ENCODE assay signal across 11 cellular contexts in the genomic region with DNA sequence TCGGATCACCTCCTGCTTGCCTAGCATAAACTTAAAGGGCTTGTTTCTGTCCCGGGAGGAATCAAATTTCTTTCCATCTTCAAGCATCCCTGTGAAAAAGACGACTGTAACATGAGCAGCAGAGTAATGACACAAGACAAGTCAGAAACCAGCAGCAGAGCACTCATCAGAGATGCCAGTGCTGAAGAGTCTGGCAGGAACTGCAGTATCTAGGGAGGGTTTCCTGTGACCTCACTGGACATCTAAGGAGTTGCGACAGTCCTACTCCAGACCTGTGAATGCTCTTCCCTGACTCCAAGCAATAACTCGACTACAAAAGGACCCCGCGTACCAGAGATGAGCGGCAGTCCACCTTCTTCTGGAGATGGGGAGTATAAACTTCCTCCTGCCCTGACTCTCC. TPM values are rescaled to one million over a fixed set of nuclear protein-coding genes. Genes with fewer than 3 reads are reported as not detected.
A peak's percentile ranks its signal among the peaks of the same experiment; 100 is the strongest.
DNase-seq lines count a peak whose midpoint lies in the region; ATAC-seq and TF ChIP-seq lines count a peak whose summit lies in the region.
"Had no signal": no experiment of that assay in that cellular context is flagged by ENCODE, and none has a peak within 500 bp of the region (broad histone marks: within the 10 kb centered on the region; RNA-seq: fewer than 3 reads in every experiment).

No MANE protein-coding gene starts in this region.

- H3K27ac Mint-ChIP-seq in HFFc6, result peak overlapping the region; percentile 72
- H3K27ac Mint-ChIP-seq in activated naive CD8-positive, alpha-beta T cell treated with anti-CD3 and anti-CD28 coated beads for 36 hours, result peak overlapping the region; percentile 9

- H3K36me3 Mint-ChIP-seq in HFFc6 (ENCODE audit: low read depth), result peaks cover 24% of the 10 kb centered on the region
- H3K36me3 Mint-ChIP-seq in activated naive CD8-positive, alpha-beta T cell treated with anti-CD3 and anti-CD28 coated beads for 36 hours, result peaks cover 53% of the 10 kb centered on the region

- peak; percentile 71 for DNase-seq in AG08395 (ENCODE audit: low spot score)
- DNase-seq in HFFc6, result peak; percentile 65
- no peak for DNase-seq in activated naive CD8-positive, alpha-beta T cell treated with anti-CD3 and anti-CD28 coated beads for 36 hours
- DNase-seq in left lung, result no peak
- DNase-seq in amniotic stem cell (lab: John Stamatoyannopoulos, UW), result no peak
- no peak for DNase-seq in NCI-H146 (lab: John Stamatoyannopoulos, UW)
- DNase-seq: activated CD4-positive, alpha-beta T cell treated with anti-CD3 and anti-CD28 coated beads for 1 hour; GDM1; NCI-H1092 had no signal

- H3K4me1 Mint-ChIP-seq in HFFc6 (ENCODE audit: low read depth), result peaks cover 91% of the 10 kb centered on the region
- peaks cover 78% of the 10 kb centered on the region for H3K4me1 Mint-ChIP-seq in activated naive CD8-positive, alpha-beta T cell treated with anti-CD3 and anti-CD28 coated beads for 36 hours

- H3K4me3 Mint-ChIP-seq in HFFc6, result peak overlapping the region; percentile 13; the same call in 1 of the 2 replicates
- no peak overlapping the region for H3K4me3 Mint-ChIP-seq in activated naive CD8-positive, alpha-beta T cell treated with anti-CD3 and anti-CD28 coated beads for 36 hours

- no peaks in the 10 kb centered on the region for H3K27me3 ChIP-seq in left lung

- peaks cover 0 to 46% of the 10 kb centered on the region in 2 donors for H3K36me3 ChIP-seq in left lung

- no peak overlapping the region for H3K4me3 ChIP-seq in left lung

- H3K27ac ChIP-seq in left lung, result peak overlapping the region; percentile 45 to 79

- TF ChIP-seq CTCF in HFFc6 (IDR thresholded peaks at IDR 0.05), result no peak
- TF ChIP-seq CTCF in left lung (IDR thresholded peaks at IDR 0.05), result no peak

- peaks cover 31 to 100% of the 10 kb centered on the region in 2 donors for H3K4me1 ChIP-seq in left lung

- no peaks in the 10 kb centered on the region for H3K9me3 ChIP-seq in left lung

- intact Hi-C loops in left lung (cut with DNase I), result no loop called here

- ATAC-seq in left lung (peak; percentile 26), GM18511 (IDR thresholded peaks at IDR 0.05; ENCODE audit: unreplicated experiment) (no peak), GM19324 (IDR thresholded peaks at IDR 0.05; ENCODE audit: low FRiP score, unreplicated experiment) (no peak)

- no peaks in the 10 kb centered on the region; the same call in 1 of the 2 replicates for H3K27me3 Mint-ChIP-seq in HFFc6 (ENCODE audit: insufficient read depth)
- H3K27me3 Mint-ChIP-seq in activated naive CD8-positive, alpha-beta T cell treated with anti-CD3 and anti-CD28 coated beads for 36 hours, result no peaks in the 10 kb centered on the region

- no peaks in the 10 kb centered on the region for H3K9me3 Mint-ChIP-seq in HFFc6
- H3K9me3 Mint-ChIP-seq in activated naive CD8-positive, alpha-beta T cell treated with anti-CD3 and anti-CD28 coated beads for 36 hours, result no peaks in the 10 kb centered on the region

RNA-seq across cellular contexts. Expression of gene FKBP1A, which starts 17.3 kb away (rescaled TPM):
- 100 to 1,000 TPM; 437 to 543 (median 491) TPM for total RNA-seq in HFFc6 (2021; fragmentation: NEBNext Ultra II Directional; extraction: Animal tissue kit (Norgen Biotek cat#: 25700))
- total RNA-seq in activated naive CD8-positive, alpha-beta T cell treated with anti-CD3 and anti-CD28 coated beads for 36 hours, result 100 to 1,000 TPM; 315 to 324 TPM
- total RNA-seq in left lung, result 100 to 1,000 TPM; 278 to 385 TPM

RNA-seq across cellular contexts. Expression of gene SDCBP2, which starts 46.6 kb away (rescaled TPM):
- 1 to 10 TPM in 1 of 6 experiments, under 1 TPM in 5; 0.51 to 1.5 (median 0.76) TPM for total RNA-seq in HFFc6 (2021; fragmentation: NEBNext Ultra II Directional; extraction: Animal tissue kit (Norgen Biotek cat#: 25700))
- total RNA-seq in activated naive CD8-positive, alpha-beta T cell treated with anti-CD3 and anti-CD28 coated beads for 36 hours, result 1 to 10 TPM; 3.3 to 3.9 TPM
- 10 to 100 TPM; 13.5 to 21.5 TPM for total RNA-seq in left lung

Comparison
In these comparisons a context has a peak if more than half of its experiments do, and no peak if none do; other contexts are left out.
1. DNase-seq: peak in AG08395 (single experiment) and HFFc6 (single experiment); none in activated naive CD8-positive, alpha-beta T cell treated with anti-CD3 and anti-CD28 coated beads for 36 hours (single experiment), left lung (0 of 2), amniotic stem cell (single experiment) and NCI-H146 (single experiment).